1 cellular context compared by ENCODE assay signal in genomic region chr3:94098487-94098886, GRCh38.
TF ChIP-seq lines count a peak whose summit lies in the region.

No MANE protein-coding gene starts in this region.

TF ChIP-seq in GM23338, 12 proteins besides CTCF, POLR2A, EP300 and RAD21 (continued from another document):
- TF ChIP-seq ZNF462 (CRISPR knock-in tag; IDR thresholded peaks at IDR 0.05) (no peak), ZNF114 (CRISPR knock-in tag; IDR thresholded peaks at IDR 0.05) (no peak), EZH2phosphoT487 (IDR thresholded peaks at IDR 0.05; ENCODE audit: unreplicated experiment) (no peak), ETS1 (IDR thresholded peaks at IDR 0.05) (no peak)
TF ChIP-seq in GM23338: peak in this region for 0.
